ENCODE assay signal across 1 cellular context in genomic region chr7:131028293-131028692, GRCh38.
TF ChIP-seq lines count a peak whose summit lies in the region.

No MANE protein-coding gene starts in this region.

TF ChIP-seq in HepG2, 621 proteins besides CTCF, POLR2A, EP300 and RAD21 (continued from another document):
- no peak for TF ChIP-seq REPIN1 (CRISPR knock-in tag; IDR thresholded peaks at IDR 0.05; ENCODE audit: borderline replicate concordance, low read depth)
- no peak for TF ChIP-seq ZFP1 (CRISPR knock-in tag; IDR thresholded peaks at IDR 0.05)
- TF ChIP-seq ZNF251 (CRISPR knock-in tag; IDR thresholded peaks at IDR 0.05), result no peak
- no peak for TF ChIP-seq ZXDC (CRISPR knock-in tag; IDR thresholded peaks at IDR 0.05)
